ENCODE assay signal across 8 cellular contexts in the genomic region with DNA sequence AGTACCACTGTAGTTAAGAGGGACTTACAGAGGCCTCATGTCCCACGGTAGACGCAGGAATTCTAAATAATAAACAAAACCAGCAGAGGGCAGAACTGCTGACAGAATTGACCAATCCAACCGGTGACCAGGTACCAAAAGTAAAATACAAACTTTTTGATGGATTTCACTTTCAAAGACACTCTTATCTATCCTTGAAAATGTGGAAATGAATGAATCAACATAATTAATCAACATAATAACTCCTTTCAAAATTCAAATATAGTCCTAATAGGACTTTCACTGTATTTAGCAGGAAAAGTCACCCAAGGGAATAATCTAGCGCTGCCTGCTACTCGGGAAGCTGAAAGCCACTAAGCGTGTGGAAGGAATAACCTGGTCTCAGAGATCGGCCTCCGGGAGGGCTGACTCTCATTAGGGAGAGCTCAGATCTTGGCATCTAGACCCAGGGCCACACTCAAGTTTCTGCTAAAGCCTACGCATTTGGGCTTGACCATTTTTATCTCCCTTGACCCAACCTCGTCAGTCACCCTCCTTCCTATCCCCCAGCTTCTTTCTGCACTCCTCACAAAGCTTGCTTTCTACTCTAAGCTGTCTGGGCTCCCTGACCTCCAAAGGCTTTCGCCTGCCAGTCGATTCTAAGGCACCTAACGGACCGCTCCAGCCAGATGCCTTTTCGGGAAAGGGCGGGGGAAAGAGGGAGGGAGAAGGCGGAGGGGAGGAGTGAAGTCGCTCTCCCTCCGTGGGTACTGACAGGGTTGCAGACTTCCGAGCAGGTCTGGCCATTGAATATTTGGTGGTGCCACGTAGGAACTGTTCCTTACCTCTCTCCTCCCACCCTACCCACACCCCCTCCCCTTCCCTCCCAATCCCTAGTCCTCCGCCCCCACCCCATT. TPM values are rescaled to one million over a fixed set of nuclear protein-coding genes. Genes with fewer than 3 reads are reported as not detected.
A peak's percentile ranks its signal among the peaks of the same experiment; 100 is the strongest.
DNase-seq lines count a peak whose midpoint lies in the region; ATAC-seq and TF ChIP-seq lines count a peak whose summit lies in the region.

No MANE protein-coding gene starts in this region.

- peak; percentile 46 for TF ChIP-seq CTCF in upper lobe of right lung (IDR thresholded peaks at IDR 0.05)

- H3K9me3 ChIP-seq in NT2/D1 (ENCODE audit: insufficient read depth, low read length) (no peaks in the 10 kb centered on the region), ectodermal cell (ENCODE audit: control insufficient read depth, low read length) (no peaks in the 10 kb centered on the region), upper lobe of right lung (no peaks in the 10 kb centered on the region)

- ATAC-seq in GM19328 (IDR thresholded peaks at IDR 0.05; ENCODE audit: unreplicated experiment), result peak; percentile 66
- peak; percentile 80 for ATAC-seq in HG03354 (IDR thresholded peaks at IDR 0.05; ENCODE audit: poor library complexity, severe bottlenecking, unreplicated experiment)
- peak; percentile 88 for ATAC-seq in upper lobe of right lung

- H3K36me3 ChIP-seq in NT2/D1 (ENCODE audit: insufficient read depth, insufficient read length, low read length) (no peaks in the 10 kb centered on the region), ectodermal cell (ENCODE audit: control insufficient read depth, insufficient read depth, low read length) (no peaks in the 10 kb centered on the region), upper lobe of right lung (no peaks in the 10 kb centered on the region)

- DNase-seq in DMS153 treated with DMSO at 0.1 percent for 48 hours (lab: John Stamatoyannopoulos, UW; ENCODE audit: unreplicated experiment) (peak; percentile 15), NT2/D1 (ENCODE audit: low read depth, low spot score) (peak; percentile 33), lung microvascular endothelial cell (ENCODE audit: low read depth in 2 of 2) (peak; percentile 33 to 60), upper lobe of right lung (peak; percentile 66)
- no peak for DNase-seq in activated T-cell treated with anti-CD3 and anti-CD28 coated beads, Interleukin-2, amount 50 U/mL, for 1 hour

- no peaks in the 10 kb centered on the region for H3K4me1 ChIP-seq in NT2/D1 (ENCODE audit: insufficient read depth, insufficient read length)
- H3K4me1 ChIP-seq in ectodermal cell (ENCODE audit: control insufficient read depth, insufficient read depth, low read length), result peaks cover 11% of the 10 kb centered on the region
- H3K4me1 ChIP-seq in upper lobe of right lung, result no peaks in the 10 kb centered on the region

- WGBS in ectodermal cell, 2 experiments, result 0 to 1% methylated on average over 20 to 21 of the region's 22 CpGs

- intact Hi-C loops in upper lobe of right lung (cut with DNase I), result no loop called here

- H3K27ac ChIP-seq in ectodermal cell (ENCODE audit: insufficient read depth, low read depth, low read length, poor library complexity, severe bottlenecking) (no peak overlapping the region), upper lobe of right lung (no peak overlapping the region)

- H3K4me3 ChIP-seq in NT2/D1 (ENCODE audit: insufficient read length, low read depth), result peak overlapping the region; percentile 84
- H3K4me3 ChIP-seq in ectodermal cell (ENCODE audit: insufficient read depth, low read depth, low read length), result peak overlapping the region; percentile 71
- peak overlapping the region; percentile 32 for H3K4me3 ChIP-seq in upper lobe of right lung

- peak overlapping the region; percentile 66 for H3K9ac ChIP-seq in NT2/D1 (ENCODE audit: insufficient read length, low read depth)

- H3K27me3 ChIP-seq in NT2/D1 (ENCODE audit: insufficient read depth, insufficient read length) (peaks cover 8% of the 10 kb centered on the region), ectodermal cell (ENCODE audit: control insufficient read depth, insufficient read depth, low read length, poor library complexity, severe bottlenecking) (peaks cover 3% of the 10 kb centered on the region), upper lobe of right lung (no peaks in the 10 kb centered on the region)

RNA-seq across cellular contexts. Expression of a gene that starts 1.6 kb away (rescaled TPM):
- 44.0 TPM for polyA plus RNA-seq in ectodermal cell (2013, experiment 1 of 4)
- 36.3 TPM for polyA plus RNA-seq in ectodermal cell (2013, experiment 2 of 4)
- 23.3 TPM for polyA plus RNA-seq in ectodermal cell (2013, experiment 3 of 4)
- 27.6 TPM for polyA plus RNA-seq in ectodermal cell (2013, experiment 4 of 4)
- total RNA-seq in lung microvascular endothelial cell (not detected in 2 replicates), upper lobe of right lung (1.7 TPM)

Comparison
In these comparisons a context has a peak if more than half of its experiments do, and no peak if none do; other contexts are left out.
1. H3K4me3 ChIP-seq: peak in every context shown above with its lines; median percentile 84 in NT2/D1; 71 in ectodermal cell; 32 in upper lobe of right lung.